Comparison of ENCODE assay signal across 28 cellular contexts in genomic region chr7:3243680-3244079, GRCh38. TPM values are rescaled to one million over a fixed set of nuclear protein-coding genes. Genes with fewer than 3 reads are reported as not detected.
DNase-seq lines count a peak whose midpoint lies in the region; ATAC-seq and TF ChIP-seq lines count a peak whose summit lies in the region.
"Had no signal": no experiment of that assay in that cellular context is flagged by ENCODE, and none has a peak within 500 bp of the region (broad histone marks: within the 10 kb centered on the region; RNA-seq: fewer than 3 reads in every experiment).

No MANE protein-coding gene starts in this region.

- H3K27me3 ChIP-seq in HCT116 (ENCODE audit: insufficient read depth, low read length), result no peaks in the 10 kb centered on the region
- H3K27me3 ChIP-seq in vagina, result no peaks in the 10 kb centered on the region
- H3K27me3 ChIP-seq in naive thymus-derived CD4-positive, alpha-beta T cell (ENCODE audit: control insufficient read depth in 2 of 2, insufficient read depth in 2 of 2, low read length in 2 of 2), result no peaks in the 10 kb centered on the region
- H3K27me3 ChIP-seq: gastroesophageal sphincter, stomach, transverse colon had no signal

- no peak overlapping the region for H3K4me3 Mint-ChIP-seq in WTC11
- no peak overlapping the region for H3K4me3 Mint-ChIP-seq in naive thymus-derived CD4-positive, alpha-beta T cell
- H3K4me3 Mint-ChIP-seq in activated CD4-positive, alpha-beta T cell treated with anti-CD3 and anti-CD28 coated beads, Interleukin-2, amount 10 ng/mL, durations not matched to agents 7 days and 5 days, result no peak overlapping the region
- H3K4me3 Mint-ChIP-seq: activated CD8-positive, alpha-beta T cell treated with anti-CD3 and anti-CD28 coated beads, Interleukin-2, amount 10 ng/mL, durations not matched to agents 7 days and 5 days; activated naive CD8-positive, alpha-beta T cell treated with anti-CD3 and anti-CD28 coated beads for 36 hours; dendritic cell treated with granulocyte-macrophage colony-stimulating factor and Interleukin-4, amounts not matched to agents 40 ng/mL and 50 ng/mL, for 4 days; naive thymus-derived CD8-positive, alpha-beta T cell had no signal

- TF ChIP-seq POLR2A in HCT116 (IDR thresholded peaks at IDR 0.05; ENCODE audit: borderline replicate concordance, extremely low read depth, insufficient read depth, insufficient read length) (no peak), vagina (IDR thresholded peaks at IDR 0.05) (no peak)

- ATAC-seq in HCT116, result peak; percentile 45
- ATAC-seq in WTC11, result no peak
- no peak for ATAC-seq in naive thymus-derived CD4-positive, alpha-beta T cell
- ATAC-seq: activated CD8-positive, alpha-beta T cell treated with anti-CD3 and anti-CD28 coated beads, Interleukin-2, amount 10 ng/mL, durations not matched to agents 7 days and 5 days; naive thymus-derived CD8-positive, alpha-beta T cell had no signal

- no peaks in the 10 kb centered on the region for H3K79me2 ChIP-seq in HCT116 (ENCODE audit: insufficient read depth, low read length)

- RAD21 ChIA-PET in HCT116 (lab: Charles Lee; ENCODE audit: low non-redundant PET in 1 of 2, low total read pairs in 2 of 2, uncharacterized antibody in 2 of 2, unreplicated experiment in 2 of 2), result interaction anchor here in 1 of 2 experiments (0.7 kb wide), 1 partner anchor 109 kb away, joined by 3 read pairs; no protein-coding TSS in a partner anchor

- POLR2A ChIA-PET in HCT116 (lab: Charles Lee), result no interaction called here
- POLR2A ChIA-PET in WTC11 (lab: Charles Lee), result no interaction called here
- POLR2A ChIA-PET in naive thymus-derived CD4-positive, alpha-beta T cell (lab: Charles Lee), result no interaction called here
- POLR2A ChIA-PET in activated CD4-positive, alpha-beta T cell treated with anti-CD3 and anti-CD28 coated beads, Interleukin-2, amount 10 ng/mL, durations not matched to agents 7 days and 5 days (lab: Charles Lee), result no interaction called here

- H3K27ac ChIP-seq in HCT116 (ENCODE audit: low read depth, low read length), result no peak overlapping the region
- peak overlapping the region; percentile 76 for H3K27ac ChIP-seq in mesodermal cell (ENCODE audit: low read depth, low read length, severe bottlenecking)
- H3K27ac ChIP-seq in vagina, result peak overlapping the region; percentile 68
- no peak overlapping the region for H3K27ac ChIP-seq in naive thymus-derived CD4-positive, alpha-beta T cell (ENCODE audit: low read depth, low read length)
- H3K27ac ChIP-seq: C4-2B, left ventricle myocardium inferior, stomach, transverse colon had no signal

- H3K4me1 ChIP-seq in HCT116 (ENCODE audit: control insufficient read depth in 1 of 2, insufficient read depth in 2 of 2, low read length in 2 of 2) (peaks cover 20 to 22% of the 10 kb centered on the region in 2 experiments), mesodermal cell (ENCODE audit: control insufficient read depth, insufficient read depth, low read length, poor library complexity, severe bottlenecking) (peaks cover 31% of the 10 kb centered on the region), vagina (peaks cover 24% of the 10 kb centered on the region)
- H3K4me1 ChIP-seq in naive thymus-derived CD4-positive, alpha-beta T cell (ENCODE audit: control insufficient read depth in 2 of 2, insufficient read depth in 2 of 2, low read length in 2 of 2), result no peaks in the 10 kb centered on the region
- H3K4me1 ChIP-seq: left ventricle myocardium inferior, transverse colon had no signal

- TF ChIP-seq CTCF in HCT116 (IDR thresholded peaks at IDR 0.05 in 2 of 3, conservative IDR thresholded peaks at IDR 0.05 in 1 of 3; ENCODE audit: borderline replicate concordance in 1 of 3, insufficient read depth in 1 of 3, low read depth in 2 of 3, low read length in 2 of 3), result no peak
- TF ChIP-seq CTCF in WTC11 (IDR thresholded peaks at IDR 0.05), result no peak
- TF ChIP-seq CTCF in vagina (IDR thresholded peaks at IDR 0.05), result no peak

- H3K36me3 ChIP-seq in HCT116 (ENCODE audit: control insufficient read depth in 1 of 2, insufficient read depth in 2 of 2, low read length in 2 of 2), result no peaks in the 10 kb centered on the region
- H3K36me3 ChIP-seq in mesodermal cell (ENCODE audit: control insufficient read depth, insufficient read depth, low read length), result no peaks in the 10 kb centered on the region
- H3K36me3 ChIP-seq in vagina, result no peaks in the 10 kb centered on the region
- H3K36me3 ChIP-seq in naive thymus-derived CD4-positive, alpha-beta T cell (ENCODE audit: control insufficient read depth in 2 of 3, insufficient read depth in 3 of 3, low read length in 3 of 3), result no peaks in the 10 kb centered on the region
- H3K36me3 ChIP-seq: gastroesophageal sphincter, stomach, transverse colon had no signal

- peak overlapping the region; percentile 41; the same call in 1 of the 2 replicates for H3K27ac Mint-ChIP-seq in WTC11
- no peak overlapping the region for H3K27ac Mint-ChIP-seq in naive thymus-derived CD4-positive, alpha-beta T cell
- no peak overlapping the region for H3K27ac Mint-ChIP-seq in activated CD4-positive, alpha-beta T cell treated with anti-CD3 and anti-CD28 coated beads, Interleukin-2, amount 10 ng/mL, durations not matched to agents 7 days and 5 days
- H3K27ac Mint-ChIP-seq: activated CD8-positive, alpha-beta T cell treated with anti-CD3 and anti-CD28 coated beads, Interleukin-2, amount 10 ng/mL, durations not matched to agents 7 days and 5 days; activated naive CD8-positive, alpha-beta T cell treated with anti-CD3 and anti-CD28 coated beads for 36 hours; dendritic cell treated with granulocyte-macrophage colony-stimulating factor and Interleukin-4, amounts not matched to agents 40 ng/mL and 50 ng/mL, for 4 days; naive thymus-derived CD8-positive, alpha-beta T cell had no signal

- H3K4me3 ChIP-seq in HCT116 (replicated peaks in 1 of 2; ENCODE audit: low read depth in 1 of 2, low read length in 2 of 2) (0 out of 4 replicates have a peak overlapping the region, but pooled peaks of 1 of the 2 experiments have one; percentile 7), mesodermal cell (ENCODE audit: extremely low read depth, insufficient read depth, low read length, poor library complexity, severe bottlenecking) (no peak overlapping the region), vagina (no peak overlapping the region)
- no peak overlapping the region for H3K4me3 ChIP-seq in naive thymus-derived CD4-positive, alpha-beta T cell (ENCODE audit: low read length)
- H3K4me3 ChIP-seq: gastroesophageal sphincter, left ventricle myocardium inferior, stomach, transverse colon had no signal

- CTCF ChIA-PET in HCT116 (lab: Charles Lee), result no interaction called here
- CTCF ChIA-PET in WTC11 (lab: Charles Lee), result interaction anchor here (0.9 kb wide), 2 partner anchors 12 to 59 kb away, joined by 3 read pairs; no protein-coding TSS in a partner anchor
- CTCF ChIA-PET in naive thymus-derived CD4-positive, alpha-beta T cell (lab: Charles Lee), result no interaction called here
- CTCF ChIA-PET in activated CD4-positive, alpha-beta T cell treated with anti-CD3 and anti-CD28 coated beads, Interleukin-2, amount 10 ng/mL, durations not matched to agents 7 days and 5 days (lab: Charles Lee), result no interaction called here

- no peaks in the 10 kb centered on the region for H3K27me3 Mint-ChIP-seq in WTC11 (ENCODE audit: low read depth)
- H3K27me3 Mint-ChIP-seq in naive thymus-derived CD4-positive, alpha-beta T cell, result no peaks in the 10 kb centered on the region
- no peaks in the 10 kb centered on the region for H3K27me3 Mint-ChIP-seq in activated CD4-positive, alpha-beta T cell treated with anti-CD3 and anti-CD28 coated beads, Interleukin-2, amount 10 ng/mL, durations not matched to agents 7 days and 5 days
- H3K27me3 Mint-ChIP-seq: activated naive CD8-positive, alpha-beta T cell treated with anti-CD3 and anti-CD28 coated beads for 36 hours; dendritic cell treated with granulocyte-macrophage colony-stimulating factor and Interleukin-4, amounts not matched to agents 40 ng/mL and 50 ng/mL, for 4 days; naive thymus-derived CD8-positive, alpha-beta T cell had no signal

- H3K9me3 ChIP-seq in HCT116 (ENCODE audit: control insufficient read depth in 1 of 2, insufficient read depth in 1 of 2, low read depth in 1 of 2, low read length in 2 of 2) (peaks cover 0 to 3% of the 10 kb centered on the region in 2 experiments; a peak in 1 of 4 replicates), mesodermal cell (ENCODE audit: control insufficient read depth, low read length) (peaks cover 5% of the 10 kb centered on the region), vagina (no peaks in the 10 kb centered on the region)
- H3K9me3 ChIP-seq in naive thymus-derived CD4-positive, alpha-beta T cell (ENCODE audit: control insufficient read depth in 2 of 3, low read length in 3 of 3), result no peaks in the 10 kb centered on the region
- H3K9me3 ChIP-seq: stomach, transverse colon had no signal

- no peak overlapping the region for H3K9ac ChIP-seq in HCT116 (ENCODE audit: low read length)

- H2AFZ ChIP-seq in HCT116 (ENCODE audit: low read depth, low read length, poor library complexity, severe bottlenecking), result peak overlapping the region; percentile 0

- peaks cover 14% of the 10 kb centered on the region for H3K4me1 Mint-ChIP-seq in WTC11
- H3K4me1 Mint-ChIP-seq in naive thymus-derived CD4-positive, alpha-beta T cell, result peaks cover 0 to 4% (median 0%) of the 10 kb centered on the region in 7 donors
- H3K4me1 Mint-ChIP-seq in activated CD4-positive, alpha-beta T cell treated with anti-CD3 and anti-CD28 coated beads, Interleukin-2, amount 10 ng/mL, durations not matched to agents 7 days and 5 days, result no peaks in the 10 kb centered on the region
- H3K4me1 Mint-ChIP-seq: activated naive CD8-positive, alpha-beta T cell treated with anti-CD3 and anti-CD28 coated beads for 36 hours; naive thymus-derived CD8-positive, alpha-beta T cell had no signal

- no peaks in the 10 kb centered on the region for H3K9me2 ChIP-seq in HCT116 (ENCODE audit: insufficient read depth)

- TF ChIP-seq RAD21 in HCT116 (IDR thresholded peaks at IDR 0.05; ENCODE audit: low read depth), result no peak

- peak overlapping the region; percentile 45 for H3K4me2 ChIP-seq in HCT116 (ENCODE audit: low read length)

- no peaks in the 10 kb centered on the region for H4K20me1 ChIP-seq in HCT116 (ENCODE audit: insufficient read depth)

- intact Hi-C loops in HCT116 (cut with micrococcal nuclease) (no loop called here), vagina (cut with DNase I) (no loop called here), posterior vena cava (cut with DNase I) (no loop called here)
- intact Hi-C loops in naive thymus-derived CD4-positive, alpha-beta T cell (cut with micrococcal nuclease), result no loop called here

- H3K36me3 Mint-ChIP-seq in WTC11, result peaks cover 6% of the 10 kb centered on the region; the same call in 1 of the 2 replicates
- peaks cover 0 to 6% (median 0%) of the 10 kb centered on the region in 5 donors for H3K36me3 Mint-ChIP-seq in naive thymus-derived CD4-positive, alpha-beta T cell
- H3K36me3 Mint-ChIP-seq in activated CD4-positive, alpha-beta T cell treated with anti-CD3 and anti-CD28 coated beads, Interleukin-2, amount 10 ng/mL, durations not matched to agents 7 days and 5 days (ENCODE audit: low read depth), result no peaks in the 10 kb centered on the region
- H3K36me3 Mint-ChIP-seq: activated naive CD8-positive, alpha-beta T cell treated with anti-CD3 and anti-CD28 coated beads for 36 hours had no signal

- H3K9me3 Mint-ChIP-seq in WTC11, result peaks cover 15% of the 10 kb centered on the region
- peaks cover 0 to 9% (median 3%) of the 10 kb centered on the region in 11 donors for H3K9me3 Mint-ChIP-seq in naive thymus-derived CD4-positive, alpha-beta T cell
- H3K9me3 Mint-ChIP-seq in activated CD4-positive, alpha-beta T cell treated with anti-CD3 and anti-CD28 coated beads, Interleukin-2, amount 10 ng/mL, durations not matched to agents 7 days and 5 days, result peaks cover 5% of the 10 kb centered on the region

- 83 to 88% methylated on average over 13 to 15 of the region's 15 CpGs for WGBS in mesodermal cell (ENCODE audit: insufficient coverage in 2 of 2), 2 experiments

- BruUV-seq in HCT116 (replicated peaks; lab: Mats Ljungman, UMichigan), result no TSS peak

- DNase-seq in HCT116 (ENCODE audit: low read depth, low spot score) (no peak), WTC11 (ENCODE audit: low spot score) (no peak), vagina (ENCODE audit: extremely low spot score in 2 of 2) (peak in 1 of 2 donors; percentile 64), posterior vena cava (ENCODE audit: low spot score) (no peak)
- no peak for DNase-seq in naive thymus-derived CD4-positive, alpha-beta T cell
- no peak for DNase-seq in activated CD4-positive, alpha-beta T cell treated with anti-CD3 and anti-CD28 coated beads, Interleukin-2, amount 10 ng/mL, durations not matched to agents 7 days and 5 days
- DNase-seq: activated CD4-positive, alpha-beta T cell treated with anti-CD3 and anti-CD28 coated beads for 1 hour; activated CD8-positive, alpha-beta T cell treated with anti-CD3 and anti-CD28 coated beads, Interleukin-2, amount 10 ng/mL, durations not matched to agents 7 days and 5 days; activated effector memory CD4-positive, alpha-beta T cell treated with Interleukin-2 at 50 U/mL for 16 hours; activated naive CD8-positive, alpha-beta T cell treated with anti-CD3 and anti-CD28 coated beads for 36 hours; aorta; central memory CD4-positive, alpha-beta T cell; GOT3; Kasumi-1; left ventricle myocardium inferior; midbrain; MV-4-11; naive thymus-derived CD8-positive, alpha-beta T cell; NCI-H2171; NCI-H526 treated with DMSO at 0.1 percent for 48 hours; RPMI8226; stimulated activated CD4-positive, alpha-beta T cell treated with anti-CD3 and anti-CD28 coated beads, Interleukin-2, amount 100 ng/mL, for 24 hours; stomach had no signal

RNA-seq across cellular contexts. Expression of gene SDK1, which starts 57.4 kb away (rescaled TPM):
- total RNA-seq in HCT116 (2021; ENCODE audit: unreplicated experiment), result 0.05 TPM
- polyA plus RNA-seq in HCT116 (2012), result not detected in 2 replicates
- total RNA-seq in WTC11 (2021), result 9.3 to 10.5 TPM (median 10.0 TPM) in 3 replicates
- polyA plus RNA-seq in mesodermal cell (2013, experiment 1 of 2), result 4.8 TPM
- 5.6 TPM for polyA plus RNA-seq in mesodermal cell (2013, experiment 2 of 2)
- total RNA-seq in vagina, result 16.7 TPM
- total RNA-seq in naive thymus-derived CD4-positive, alpha-beta T cell, result 1 to 10 TPM in 2 of 5 experiments, under 1 TPM in 3; 0.07 to 2.5 (median 0.54) TPM
- under 1 TPM; 0.22 to 0.58 TPM for polyA plus RNA-seq in naive thymus-derived CD4-positive, alpha-beta T cell
- total RNA-seq in posterior vena cava, result 10 to 100 TPM; 14.4 to 18.3 TPM
- under 1 TPM; 0.10 to 0.17 TPM for total RNA-seq in activated CD4-positive, alpha-beta T cell treated with anti-CD3 and anti-CD28 coated beads, Interleukin-2, amount 10 ng/mL, durations not matched to agents 7 days and 5 days

Comparison
In these comparisons a context has a peak if more than half of its experiments do, and no peak if none do; other contexts are left out.
1. H3K27ac ChIP-seq: peak in mesodermal cell (single experiment) and vagina (single experiment); none in HCT116 (single experiment) and naive thymus-derived CD4-positive, alpha-beta T cell (single experiment).